Comparison of ENCODE assay signal across 8 cellular contexts in genomic region chr7:2100278-2101205, GRCh38.
A peak's percentile ranks its signal among the peaks of the same experiment; 100 is the strongest.
DNase-seq lines count a peak whose midpoint lies in the region; ATAC-seq and TF ChIP-seq lines count a peak whose summit lies in the region.

No MANE protein-coding gene starts in this region.

- H3K36me3 ChIP-seq in A673 (ENCODE audit: insufficient read depth, low read length, poor library complexity, severe bottlenecking), result no peaks in the 10 kb centered on the region
- H3K36me3 ChIP-seq in SJCRH30, result no peaks in the 10 kb centered on the region

- DNase-seq in A673 (ENCODE audit: low spot score) (no peak), amniotic epithelial cell (ENCODE audit: low read depth) (peak; percentile 48), SJCRH30 (no peak), DMS153 treated with DMSO at 0.1 percent for 48 hours (lab: John Stamatoyannopoulos, UW; ENCODE audit: unreplicated experiment) (no peak)
- DNase-seq in stimulated activated CD8-positive, alpha-beta memory T cell treated with anti-CD3 and anti-CD28 coated beads, Interleukin-4, amount 100 ng/mL, for 48 hours, result no peak

- H3K27ac ChIP-seq in A673 (ENCODE audit: low read depth, low read length, poor library complexity, severe bottlenecking) (no peak overlapping the region), SJCRH30 (no peak overlapping the region)

- no peaks in the 10 kb centered on the region for H3K27me3 ChIP-seq in A673 (replicated peaks; ENCODE audit: insufficient read depth, low read depth, low read length, poor library complexity)
- H3K27me3 ChIP-seq in SJCRH30, result no peaks in the 10 kb centered on the region

- H3K9me3 ChIP-seq in A673 (ENCODE audit: low read depth, low read length, poor library complexity, severe bottlenecking) (no peaks in the 10 kb centered on the region), SJCRH30 (replicated peaks) (no peaks in the 10 kb centered on the region)

- no TSS peak for BruUV-seq in A673 (replicated peaks; lab: Mats Ljungman, UMichigan)

- H3K4me3 ChIP-seq in A673 (ENCODE audit: low read depth, low read length, poor library complexity, severe bottlenecking), result no peak overlapping the region
- no peak overlapping the region for H3K4me3 ChIP-seq in SJCRH30

- peak; percentile 20; the same call in 1 of the 2 replicates for TF ChIP-seq CTCF in A673 (conservative IDR thresholded peaks at IDR 0.05; ENCODE audit: low read depth, low read length)

- H3K4me1 ChIP-seq in A673 (ENCODE audit: insufficient read depth, low read length, poor library complexity, severe bottlenecking) (peaks cover 20% of the 10 kb centered on the region), SJCRH30 (no peaks in the 10 kb centered on the region)

- CTCF ChIA-PET in A673 (lab: Charles Lee), result interaction anchor here (0.5 kb wide), 1 partner anchor 436 kb away, joined by 4 read pairs; no protein-coding TSS in a partner anchor

- ATAC-seq in GM18498 (IDR thresholded peaks at IDR 0.05; ENCODE audit: unreplicated experiment) (peak; percentile 69), HG03342 (IDR thresholded peaks at IDR 0.05; ENCODE audit: unreplicated experiment) (peak; percentile 54), GM21367 (IDR thresholded peaks at IDR 0.05; ENCODE audit: unreplicated experiment) (no peak)

- intact Hi-C loops in A673 (cut with micrococcal nuclease; ENCODE audit: unreplicated experiment), result no loop called here

- POLR2A ChIA-PET in A673 (lab: Charles Lee; ENCODE audit: low non-redundant PET), result no interaction called here
